Comparison of ENCODE assay signal across 30 cellular contexts in the genomic region with DNA sequence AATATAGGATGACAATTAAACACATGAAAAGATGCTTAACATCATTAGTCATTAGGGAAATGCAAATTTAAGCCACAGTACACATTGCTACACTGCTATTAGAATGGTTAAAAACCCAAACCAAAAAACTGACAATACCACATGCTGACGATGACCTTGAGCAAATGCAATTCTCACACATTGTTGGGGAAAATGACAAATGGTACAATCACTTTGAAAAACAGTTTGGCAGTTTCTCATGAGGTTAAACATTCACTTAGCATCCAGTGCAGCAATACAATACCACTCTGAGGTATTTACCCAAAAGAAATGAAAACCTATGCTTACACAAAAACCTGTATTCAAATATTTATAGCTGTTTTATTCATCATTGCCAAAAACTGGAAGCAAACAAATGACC. TPM values are rescaled to one million over a fixed set of nuclear protein-coding genes. Genes with fewer than 3 reads are reported as not detected.
"Had no signal": no experiment of that assay in that cellular context is flagged by ENCODE, and none has a peak within 500 bp of the region (broad histone marks: within the 10 kb centered on the region; RNA-seq: fewer than 3 reads in every experiment).

No MANE protein-coding gene starts in this region.

- ATAC-seq: activated CD8-positive, alpha-beta T cell treated with anti-CD3 and anti-CD28 coated beads for 36 hours; activated naive CD8-positive, alpha-beta T cell treated with anti-CD3 and anti-CD28 coated beads, Interleukin-2, amount 50 U/mL, for 24 hours had no signal

- H3K36me3 ChIP-seq: brain microvascular endothelial cell, MG63 had no signal

- H3K4me3 ChIP-seq: MG63 had no signal

- H3K27me3 ChIP-seq: brain microvascular endothelial cell had no signal

- H3K27ac ChIP-seq: brain microvascular endothelial cell had no signal

- DNase-seq: activated CD4-positive, alpha-beta T cell treated with anti-CD3 and anti-CD28 coated beads, Interleukin-2, amount 10 ng/mL, durations not matched to agents 24 days and 14 days; activated CD4-positive, alpha-beta T cell treated with anti-CD3 and anti-CD28 coated beads, Interleukin-2, amount 50 U/mL, for 4 hours; activated CD8-positive, alpha-beta T cell treated with anti-CD3 and anti-CD28 coated beads for 36 hours; activated gamma-delta T cell treated with Interleukin-2 at 50 U/mL for 16 hours; activated naive CD4-positive, alpha-beta T cell treated with anti-CD3 and anti-CD28 coated beads, Interleukin-2, amount 10 ng/mL, durations not matched to agents 7 days and 5 days; activated naive CD8-positive, alpha-beta T cell treated with anti-CD3 and anti-CD28 coated beads, Interleukin-2, amount 50 U/mL, for 24 hours; activated T-cell treated with anti-CD3 and anti-CD28 coated beads, Interleukin-2, amount 50 U/mL, for 24 hours; anterior cingulate cortex; brain microvascular endothelial cell; central memory CD4-positive, alpha-beta T cell; Kasumi-1; KG1; MG63; NCI-H1048; NCI-H1105 treated with DMSO at 0.1 percent for 48 hours; NCI-H1436; NCI-H1694; NCI-H1930; NCI-H2227 treated with DMSO at 0.1 percent for 48 hours; NCI-H446; NCI-H510A treated with DMSO at 0.1 percent for 48 hours; NCI-H526 treated with DMSO at 0.1 percent for 48 hours; OCI-M1; Right ventricle myocardium superior; SW 1271; T-helper 1 cell; T-helper 2 cell; T1000 had no signal

RNA-seq across cellular contexts. Expression of gene FLT3, which starts 11.3 kb away (rescaled TPM):
- total RNA-seq: activated CD4-positive, alpha-beta T cell treated with anti-CD3 and anti-CD28 coated beads, Interleukin-2, amount 10 ng/mL, durations not matched to agents 24 days and 14 days; activated CD8-positive, alpha-beta memory T cell treated with anti-CD3 and anti-CD28 coated beads for 36 hours; activated CD8-positive, alpha-beta T cell treated with anti-CD3 and anti-CD28 coated beads for 36 hours; chondrocyte had no signal
